In genomic region chr11:109205312-109205711, GRCh38 we compare ENCODE assay signal across 39 cellular contexts.
"Had no signal": no experiment of that assay in that cellular context is flagged by ENCODE, and none has a peak within 500 bp of the region (broad histone marks: within the 10 kb centered on the region; RNA-seq: fewer than 3 reads in every experiment).

No MANE protein-coding gene starts in this region.

- H3K27me3 Mint-ChIP-seq: activated naive CD4-positive, alpha-beta T cell treated with anti-CD3 and anti-CD28 coated beads, Interleukin-2, amount 10 ng/mL, durations not matched to agents 7 days and 5 days; activated naive CD4-positive, alpha-beta T cell treated with anti-CD3 and anti-CD28 coated beads, Interleukin-2, amount 50 U/mL, for 24 hours; activated naive CD8-positive, alpha-beta T cell treated with anti-CD3 and anti-CD28 coated beads for 36 hours; activated naive CD8-positive, alpha-beta T cell treated with anti-CD3 and anti-CD28 coated beads, Interleukin-2, amount 10 ng/mL, durations not matched to agents 7 days and 5 days; activated T-cell treated with anti-CD3 and anti-CD28 coated beads, Interleukin-2, amount 50 U/mL, for 24 hours; activated T-helper 17 cell treated with anti-CD3 and anti-CD28 coated beads, Interleukin-2, amount 50 U/mL, for 72 hours; brain; central memory CD8-positive, alpha-beta T cell had no signal

- H3K27ac Mint-ChIP-seq: activated naive CD4-positive, alpha-beta T cell treated with anti-CD3 and anti-CD28 coated beads for 36 hours; activated naive CD4-positive, alpha-beta T cell treated with anti-CD3 and anti-CD28 coated beads, Interleukin-2, amount 10 ng/mL, durations not matched to agents 7 days and 5 days; activated naive CD4-positive, alpha-beta T cell treated with anti-CD3 and anti-CD28 coated beads, Interleukin-2, amount 50 U/mL, for 24 hours; activated naive CD4-positive, alpha-beta T cell treated with anti-CD3 and anti-CD28 coated beads, Interleukin-2, amount 50 U/mL, for 72 hours; activated naive CD8-positive, alpha-beta T cell; activated naive CD8-positive, alpha-beta T cell treated with anti-CD3 and anti-CD28 coated beads for 36 hours; activated naive CD8-positive, alpha-beta T cell treated with anti-CD3 and anti-CD28 coated beads, Interleukin-2, amount 10 ng/mL, durations not matched to agents 7 days and 5 days; activated naive CD8-positive, alpha-beta T cell treated with anti-CD3 and anti-CD28 coated beads, Interleukin-2, amount 50 U/mL, for 24 hours; activated T-cell treated with anti-CD3 and anti-CD28 coated beads, Interleukin-2, amount 50 U/mL, for 24 hours; activated T-cell treated with anti-CD3 and anti-CD28 coated beads, Interleukin-2, amount 50 U/mL, for 72 hours; activated T-helper 1 cell treated with anti-CD3 and anti-CD28 coated beads, Interleukin-12 subunit alpha, Interleukin-12 subunit beta, Interleukin-2, Interleukin-4 antibody, amounts not matched to agents 30 ng/mL and 10 ng/mL and 1 ng/mL, durations not matched to agents 14 hours and 24 hours and 36 hours; activated T-helper 17 cell treated with anti-CD3 and anti-CD28 coated beads, Interleukin-2, amount 50 U/mL, for 72 hours; activated T-helper 2 cell treated with anti-CD3 and anti-CD28 coated beads, Interferon-gamma antibody, Interleukin-2, Interleukin-4, amounts not matched to agents 10 μg/mL and 5 μg/mL and 100 μg/mL, durations not matched to agents 14 hours and 24 hours and 36 hours; brain had no signal

- H3K4me3 ChIP-seq: adrenal gland, ascending aorta, body of pancreas, breast epithelium, cardiac muscle cell had no signal

- DNase-seq: activated effector memory CD4-positive, alpha-beta T cell treated with anti-CD3 and anti-CD28 coated beads, Interleukin-2, amount 50 U/mL, for 16 hours; activated effector memory CD4-positive, alpha-beta T cell treated with Interleukin-2 at 50 U/mL for 16 hours; activated gamma-delta T cell; activated gamma-delta T cell treated with Interleukin-2 at 50 U/mL for 16 hours; activated naive CD4-positive, alpha-beta T cell; activated naive CD4-positive, alpha-beta T cell treated with anti-CD3 and anti-CD28 coated beads for 36 hours; activated naive CD4-positive, alpha-beta T cell treated with anti-CD3 and anti-CD28 coated beads, Interleukin-2, amount 10 ng/mL, durations not matched to agents 7 days and 5 days; activated naive CD4-positive, alpha-beta T cell treated with anti-CD3 and anti-CD28 coated beads, Interleukin-2, amount 50 U/mL, for 16 hours; activated naive CD4-positive, alpha-beta T cell treated with Interleukin-2 at 50 U/mL for 16 hours; activated naive CD8-positive, alpha-beta T cell treated with anti-CD3 and anti-CD28 coated beads for 36 hours; activated naive CD8-positive, alpha-beta T cell treated with anti-CD3 and anti-CD28 coated beads, Interleukin-2, amount 10 ng/mL, durations not matched to agents 7 days and 5 days; activated naive CD8-positive, alpha-beta T cell treated with anti-CD3 and anti-CD28 coated beads, Interleukin-2, amount 50 U/mL, for 24 hours; activated T-cell treated with anti-CD3 and anti-CD28 coated beads, Interleukin-2, amount 50 U/mL, for 1 hour; activated T-cell treated with anti-CD3 and anti-CD28 coated beads, Interleukin-2, amount 50 U/mL, for 24 hours; activated T-cell treated with anti-CD3 and anti-CD28 coated beads, Interleukin-2, amount 50 U/mL, for 4 hours; activated T-cell treated with anti-CD3 and anti-CD28 coated beads, Interleukin-2, amount 50 U/mL, for 48 hours; activated T-cell treated with anti-CD3 and anti-CD28 coated beads, Interleukin-2, amount 50 U/mL, for 72 hours; adrenal gland; amniotic stem cell; amygdala; anterior cingulate cortex; body of pancreas; brain microvascular endothelial cell; caudate nucleus; central memory CD4-positive, alpha-beta T cell; cerebellar nuclear complex had no signal

- H3K27me3 ChIP-seq: adrenal gland, ascending aorta, body of pancreas, brain microvascular endothelial cell, breast epithelium, cardiac muscle cell had no signal

- FAIRE-seq: astrocyte, bronchial epithelial cell had no signal

- ATAC-seq: activated naive CD4-positive, alpha-beta T cell treated with anti-CD3 and anti-CD28 coated beads, Interleukin-2, amount 50 U/mL, for 72 hours; activated naive CD8-positive, alpha-beta T cell treated with anti-CD3 and anti-CD28 coated beads, Interleukin-2, amount 50 U/mL, for 24 hours; activated T-cell treated with anti-CD3 and anti-CD28 coated beads, Interleukin-2, amount 50 U/mL, for 4 hours; activated T-cell treated with anti-CD3 and anti-CD28 coated beads, Interleukin-2, amount 50 U/mL, for 72 hours; activated T-helper 17 cell treated with anti-CD3 and anti-CD28 coated beads, Interleukin-2, amount 50 U/mL, for 72 hours; body of pancreas had no signal

- H3K4me1 Mint-ChIP-seq: activated naive CD4-positive, alpha-beta T cell treated with anti-CD3 and anti-CD28 coated beads, Interleukin-2, amount 10 ng/mL, durations not matched to agents 7 days and 5 days; activated naive CD4-positive, alpha-beta T cell treated with anti-CD3 and anti-CD28 coated beads, Interleukin-2, amount 50 U/mL, for 24 hours; activated naive CD8-positive, alpha-beta T cell treated with anti-CD3 and anti-CD28 coated beads for 36 hours; activated naive CD8-positive, alpha-beta T cell treated with anti-CD3 and anti-CD28 coated beads, Interleukin-2, amount 10 ng/mL, durations not matched to agents 7 days and 5 days; activated naive CD8-positive, alpha-beta T cell treated with anti-CD3 and anti-CD28 coated beads, Interleukin-2, amount 50 U/mL, for 24 hours; activated T-helper 17 cell treated with anti-CD3 and anti-CD28 coated beads, Interleukin-2, amount 50 U/mL, for 72 hours; brain; central memory CD8-positive, alpha-beta T cell had no signal

- H3K9me3 Mint-ChIP-seq: activated T-helper 1 cell treated with anti-CD3 and anti-CD28 coated beads, Interleukin-12 subunit alpha, Interleukin-12 subunit beta, Interleukin-2, Interleukin-4 antibody, amounts not matched to agents 30 ng/mL and 10 ng/mL and 1 ng/mL, durations not matched to agents 14 hours and 24 hours and 36 hours had no signal

- H3K36me3 ChIP-seq: adrenal gland, ascending aorta, brain microvascular endothelial cell, breast epithelium, cardiac muscle cell had no signal

- H3K36me3 Mint-ChIP-seq: activated naive CD4-positive, alpha-beta T cell treated with anti-CD3 and anti-CD28 coated beads, Interleukin-2, amount 10 ng/mL, durations not matched to agents 7 days and 5 days; activated naive CD4-positive, alpha-beta T cell treated with anti-CD3 and anti-CD28 coated beads, Interleukin-2, amount 50 U/mL, for 24 hours; activated naive CD4-positive, alpha-beta T cell treated with anti-CD3 and anti-CD28 coated beads, Interleukin-2, amount 50 U/mL, for 72 hours; activated naive CD8-positive, alpha-beta T cell; activated naive CD8-positive, alpha-beta T cell treated with anti-CD3 and anti-CD28 coated beads for 36 hours; activated naive CD8-positive, alpha-beta T cell treated with anti-CD3 and anti-CD28 coated beads, Interleukin-2, amount 10 ng/mL, durations not matched to agents 7 days and 5 days; brain had no signal

- H3K27ac ChIP-seq: adrenal gland, ascending aorta, body of pancreas, brain microvascular endothelial cell, breast epithelium, cardiac muscle cell had no signal

- H3K4me3 Mint-ChIP-seq: activated naive CD4-positive, alpha-beta T cell treated with anti-CD3 and anti-CD28 coated beads for 36 hours; activated naive CD4-positive, alpha-beta T cell treated with anti-CD3 and anti-CD28 coated beads, Interleukin-2, amount 10 ng/mL, durations not matched to agents 7 days and 5 days; activated naive CD4-positive, alpha-beta T cell treated with anti-CD3 and anti-CD28 coated beads, Interleukin-2, amount 50 U/mL, for 24 hours; activated naive CD8-positive, alpha-beta T cell; activated naive CD8-positive, alpha-beta T cell treated with anti-CD3 and anti-CD28 coated beads for 36 hours; activated naive CD8-positive, alpha-beta T cell treated with anti-CD3 and anti-CD28 coated beads, Interleukin-2, amount 10 ng/mL, durations not matched to agents 7 days and 5 days; activated naive CD8-positive, alpha-beta T cell treated with anti-CD3 and anti-CD28 coated beads, Interleukin-2, amount 50 U/mL, for 24 hours; activated T-cell treated with anti-CD3 and anti-CD28 coated beads, Interleukin-2, amount 50 U/mL, for 24 hours; activated T-cell treated with anti-CD3 and anti-CD28 coated beads, Interleukin-2, amount 50 U/mL, for 4 hours; activated T-cell treated with anti-CD3 and anti-CD28 coated beads, Interleukin-2, amount 50 U/mL, for 72 hours; activated T-helper 1 cell treated with anti-CD3 and anti-CD28 coated beads, Interleukin-12 subunit alpha, Interleukin-12 subunit beta, Interleukin-2, Interleukin-4 antibody, amounts not matched to agents 30 ng/mL and 10 ng/mL and 1 ng/mL, durations not matched to agents 14 hours and 24 hours and 36 hours; activated T-helper 17 cell treated with anti-CD3 and anti-CD28 coated beads, Interleukin-2, amount 50 U/mL, for 72 hours; brain; central memory CD8-positive, alpha-beta T cell had no signal

- H3K9me3 ChIP-seq: adrenal gland, ascending aorta, body of pancreas, breast epithelium had no signal

- H3K4me1 ChIP-seq: adrenal gland, ascending aorta, body of pancreas, breast epithelium had no signal
